In genomic region chr1:24089027-24089742, GRCh38 we compare ENCODE assay signal across 27 cellular contexts. TPM values are rescaled to one million over a fixed set of nuclear protein-coding genes. Genes with fewer than 3 reads are reported as not detected.
DNase-seq lines count a peak whose midpoint lies in the region; ATAC-seq, FAIRE-seq and TF ChIP-seq lines count a peak whose summit lies in the region.
"Had no signal": no experiment of that assay in that cellular context is flagged by ENCODE, and none has a peak within 500 bp of the region (broad histone marks: within the 10 kb centered on the region; RNA-seq: fewer than 3 reads in every experiment).

No MANE protein-coding gene starts in this region.

- H3K9ac ChIP-seq in IMR-90 (ENCODE audit: low read depth, low read length) (no peak overlapping the region), neuronal stem cell (ENCODE audit: low read depth, low read length, poor library complexity) (peak overlapping the region; percentile 12)

- BruUV-seq in IMR-90 (replicated peaks; lab: Mats Ljungman, UMichigan) = no TSS peak

- in situ Hi-C loops in IMR-90 (cut with MboI; ENCODE audit: low sequenced_read_pairs) = no loop called here

- FAIRE-seq in bronchial epithelial cell (lab: Jason Lieb, UNC) = peak; percentile 81
- FAIRE-seq: A204.1, GM19239, H54 had no signal

- ATAC-seq in left cardiac atrium = no peak
- ATAC-seq in Right ventricle myocardium superior (ENCODE audit: poor library complexity) = no peak
- ATAC-seq in IMR-90 (ENCODE audit: low read depth) = no peak

- H3K4me3 ChIP-seq in IMR-90 (ENCODE audit: insufficient read depth, low read depth, low read length) = no peak overlapping the region
- no peak overlapping the region for H3K4me3 ChIP-seq in bronchial epithelial cell (ENCODE audit: low read depth, low read length)
- no peak overlapping the region for H3K4me3 ChIP-seq in neuronal stem cell (ENCODE audit: low read length in 2 of 2)
- H3K4me3 ChIP-seq: SK-N-MC had no signal

- H3K4me1 Mint-ChIP-seq in progenitor cell of endocrine pancreas (ENCODE audit: low read depth) = no peaks in the 10 kb centered on the region
- H3K4me1 Mint-ChIP-seq: CD4-positive, alpha-beta memory T cell had no signal

- no peak overlapping the region for H3K23ac ChIP-seq in IMR-90 (ENCODE audit: low read depth, low read length)
- H3K23ac ChIP-seq in neuronal stem cell (ENCODE audit: low read depth, low read length, poor library complexity) = no peak overlapping the region

- H4K8ac ChIP-seq in IMR-90 (ENCODE audit: low read depth in 2 of 2, low read length in 2 of 2) (no peak overlapping the region), neuronal stem cell (ENCODE audit: low read depth, low read length) (no peak overlapping the region)

- H3K9me3 Mint-ChIP-seq in progenitor cell of endocrine pancreas (ENCODE audit: low read depth) = no peaks in the 10 kb centered on the region

- H3K27ac ChIP-seq in IMR-90 (ENCODE audit: insufficient read depth, low read length) (no peak overlapping the region), neuronal stem cell (replicated peaks; ENCODE audit: low read length) (no peak overlapping the region)
- H3K27ac ChIP-seq: HL-60, SK-N-MC had no signal

- no peak overlapping the region for H3K56ac ChIP-seq in IMR-90 (ENCODE audit: extremely low read depth, insufficient read depth, low read length)

- H3K27me3 ChIP-seq in IMR-90 (ENCODE audit: control insufficient read depth, insufficient read depth, low read length) (peaks cover 62% of the 10 kb centered on the region), bronchial epithelial cell (ENCODE audit: control insufficient read depth, insufficient read depth, low read length) (peaks cover 1% of the 10 kb centered on the region), neuronal stem cell (ENCODE audit: control insufficient read depth in 3 of 3, insufficient read depth in 3 of 3, low read depth in 1 of 3, low read length in 3 of 3) (peaks cover 0 to 14% (median 0%) of the 10 kb centered on the region in 3 experiments)

- H4K91ac ChIP-seq in IMR-90 (ENCODE audit: insufficient read depth, low read depth, low read length) (no peak overlapping the region), neuronal stem cell (ENCODE audit: low read depth, low read length, poor library complexity) (peak overlapping the region; percentile 28)

- H3K4me1 ChIP-seq in IMR-90 (ENCODE audit: control insufficient read depth, insufficient read depth, low read length) (no peaks in the 10 kb centered on the region), neuronal stem cell (ENCODE audit: control insufficient read depth in 2 of 2, insufficient read depth in 1 of 2, low read depth in 1 of 2, low read length in 2 of 2) (peaks cover 0 to 4% of the 10 kb centered on the region in 2 donors)

- intact Hi-C loops in left cardiac atrium (cut with DNase I) = no loop called here
- intact Hi-C loops in Right ventricle myocardium superior (cut with DNase I) = no loop called here
- intact Hi-C loops in IMR-90 (cut with micrococcal nuclease) = loop anchor here (10.0 kb wide), 1 partner anchor 46 kb away; no protein-coding TSS in a partner anchor

- H3K18ac ChIP-seq in IMR-90 (ENCODE audit: low read depth, low read length) (no peak overlapping the region), neuronal stem cell (ENCODE audit: low read length) (peak overlapping the region; percentile 64)

- peak overlapping the region; percentile 39 for H2AFZ ChIP-seq in IMR-90 (replicated peaks; ENCODE audit: low read length, poor library complexity)
- no peak overlapping the region for H2AFZ ChIP-seq in neuronal stem cell (ENCODE audit: low read length)

- H3K27me3 Mint-ChIP-seq in progenitor cell of endocrine pancreas = peaks cover 4% of the 10 kb centered on the region

- TF ChIP-seq CTCF in IMR-90 (conservative IDR thresholded peaks at IDR 0.05; ENCODE audit: low read depth, low read length) (no peak), bronchial epithelial cell (IDR thresholded peaks at IDR 0.05; ENCODE audit: insufficient read depth, low read length, severe bottlenecking) (no peak), progenitor cell of endocrine pancreas (IDR thresholded peaks at IDR 0.05; ENCODE audit: unreplicated experiment) (no peak)

- H3K4ac ChIP-seq in IMR-90 (ENCODE audit: low read depth, low read length) (no peak overlapping the region), neuronal stem cell (ENCODE audit: low read length) (no peak overlapping the region)

- H3K4me2 ChIP-seq in IMR-90 (ENCODE audit: low read depth, low read length) = no peak overlapping the region
- no peak overlapping the region for H3K4me2 ChIP-seq in neuronal stem cell (ENCODE audit: insufficient read depth, low read length, poor library complexity, severe bottlenecking)

- H2BK5ac ChIP-seq in IMR-90 (ENCODE audit: low read depth, low read length, poor library complexity, severe bottlenecking) = no peak overlapping the region
- no peak overlapping the region for H2BK5ac ChIP-seq in neuronal stem cell (ENCODE audit: low read length)

- H2AK5ac ChIP-seq in IMR-90 (ENCODE audit: low read depth, low read length) = no peak overlapping the region
- peak overlapping the region; percentile 88 for H2AK5ac ChIP-seq in neuronal stem cell (ENCODE audit: low read depth, low read length)

- H2AK9ac ChIP-seq in IMR-90 (replicated peaks; ENCODE audit: low read depth, low read length, poor library complexity) = no peak overlapping the region

- H3K36me3 Mint-ChIP-seq in progenitor cell of endocrine pancreas (ENCODE audit: insufficient read depth) = no peaks in the 10 kb centered on the region
- H3K36me3 Mint-ChIP-seq: CD4-positive, alpha-beta memory T cell had no signal

- dilution Hi-C loops in IMR-90 (cut with HindIII; ENCODE audit: low sequenced_read_pairs, unreplicated experiment) = no loop called here

- H4K20me1 ChIP-seq in IMR-90 (ENCODE audit: insufficient read depth, low read length) = no peaks in the 10 kb centered on the region; the same call in 1 of the 2 replicates

- no peak overlapping the region for H2BK20ac ChIP-seq in IMR-90 (ENCODE audit: low read depth, low read length)

- H4K5ac ChIP-seq in IMR-90 (ENCODE audit: low read depth, low read length) = no peak overlapping the region

- peak; percentile 14 for DNase-seq in left cardiac atrium
- no peak for DNase-seq in Right ventricle myocardium superior
- DNase-seq in IMR-90 = no peak
- DNase-seq in bronchial epithelial cell (ENCODE audit: low read depth) = no peak
- DNase-seq in neuronal stem cell (ENCODE audit: low spot score) = no peak
- no peak for DNase-seq in 8988T
- no peak for DNase-seq in progenitor cell of endocrine pancreas (ENCODE audit: low spot score, unreplicated experiment)
- no peak for DNase-seq in erythroblast (lab: John Stamatoyannopoulos, UW)
- DNase-seq: C1 segment of cervical spinal cord; CD4-positive, alpha-beta memory T cell; COR-L47; EL; GF-D8; NCI-H1105 treated with DMSO at 0.1 percent for 48 hours; NCI-H2227 treated with DMSO at 0.1 percent for 48 hours; NCI-H526 treated with DMSO at 0.1 percent for 48 hours; RPMI8226; SHP77 treated with DMSO at 0.1 percent for 48 hours; SW 1271 had no signal

- no peak overlapping the region for H2BK120ac ChIP-seq in IMR-90 (ENCODE audit: low read depth, low read length)
- H2BK120ac ChIP-seq in neuronal stem cell (ENCODE audit: low read depth, low read length) = no peak overlapping the region

- H2BK15ac ChIP-seq in IMR-90 (ENCODE audit: low read depth, low read length) = no peak overlapping the region
- H2BK15ac ChIP-seq in neuronal stem cell (ENCODE audit: low read length) = peak overlapping the region; percentile 23

- H3K9me3 ChIP-seq in IMR-90 (ENCODE audit: control insufficient read depth, insufficient read depth, low read length) (no peaks in the 10 kb centered on the region), neuronal stem cell (replicated peaks in 1 of 2; ENCODE audit: control insufficient read depth in 2 of 2, insufficient read depth in 1 of 2, low read depth in 1 of 2, low read length in 2 of 2) (no peaks in the 10 kb centered on the region)

- H3K4me3 Mint-ChIP-seq in progenitor cell of endocrine pancreas (ENCODE audit: low read depth) = no peak overlapping the region
- H3K4me3 Mint-ChIP-seq: CD4-positive, alpha-beta memory T cell had no signal

- TF ChIP-seq POLR2A in IMR-90 (IDR thresholded peaks at IDR 0.05; ENCODE audit: low read depth, low read length) (no peak), erythroblast (IDR thresholded peaks at IDR 0.05; ENCODE audit: low read length) (no peak)

- POLR2A ChIA-PET in IMR-90 (lab: Charles Lee; ENCODE audit: unreplicated experiment) = no interaction called here

- no peak overlapping the region for H3K27ac Mint-ChIP-seq in progenitor cell of endocrine pancreas
- H3K27ac Mint-ChIP-seq: CD4-positive, alpha-beta memory T cell had no signal

- H3K9me1 ChIP-seq in IMR-90 (ENCODE audit: insufficient read depth, low read length) = peaks cover 3% of the 10 kb centered on the region; the same call in 1 of the 2 replicates

- H3K14ac ChIP-seq in IMR-90 (replicated peaks; ENCODE audit: low read depth, low read length) (no peak overlapping the region), neuronal stem cell (ENCODE audit: low read length) (no peak overlapping the region)

- H2BK12ac ChIP-seq in neuronal stem cell (ENCODE audit: low read length) = no peak overlapping the region

- 55% methylated on average over 2 of the region's 14 CpGs; no CpG with 5 or more reads in 1 of the 2 experiments for WGBS in IMR-90 (ENCODE audit: extremely low coverage in 2 of 2, insufficient read length in 1 of 2), 2 experiments
- no CpG with 5 or more reads among the region's 14 CpGs for WGBS in neuronal stem cell (ENCODE audit: extremely low coverage in 2 of 2, insufficient read length in 2 of 2, insufficient replicate concordance in 1 of 2), 2 donors

- H3K36me3 ChIP-seq in IMR-90 (ENCODE audit: control insufficient read depth, insufficient read depth, low read length) (no peaks in the 10 kb centered on the region), bronchial epithelial cell (ENCODE audit: control insufficient read depth, insufficient read depth, low read length) (no peaks in the 10 kb centered on the region), neuronal stem cell (replicated peaks in 1 of 2; ENCODE audit: control insufficient read depth in 2 of 2, insufficient read depth in 2 of 2, low read length in 2 of 2) (no peaks in the 10 kb centered on the region)

- H3K79me1 ChIP-seq in IMR-90 (ENCODE audit: low read depth in 1 of 2, low read length in 2 of 2) (no peaks in the 10 kb centered on the region), neuronal stem cell (ENCODE audit: low read depth, low read length) (no peaks in the 10 kb centered on the region)

- CTCF ChIA-PET in IMR-90 (lab: Yijun Ruan, JAX) = no interaction called here

- no peak for TF ChIP-seq RAD21 in IMR-90 (IDR thresholded peaks at IDR 0.05; ENCODE audit: low read length)

RNA-seq across cellular contexts. Expression of gene MYOM3, which starts 22.8 kb away (rescaled TPM):
- total RNA-seq in left cardiac atrium = 100 to 1,000 TPM; 160 to 224 TPM
- 396 TPM for total RNA-seq in Right ventricle myocardium superior
- total RNA-seq in IMR-90 (2012; rRNA removed) = not detected in 2 replicates
- polyA plus RNA-seq in IMR-90 (2012; rRNA removed) = 0.03 TPM in 1 of 2 replicates, not detected in the other
- polyA plus RNA-seq in IMR-90 (2012; cell fraction: cytosol; rRNA removed) = 0.01 TPM in 2 replicates
- 0.01 TPM in 2 replicates for polyA plus RNA-seq in IMR-90 (2012; cell fraction: nucleus; rRNA removed; ENCODE audit: low replicate concordance)
- under 0.01 and 0.13 TPM in 2 replicates for total RNA-seq in bronchial epithelial cell
- 0.18 TPM for polyA plus RNA-seq in neuronal stem cell (2013, experiment 1 of 2)
- polyA plus RNA-seq in neuronal stem cell (2013, experiment 2 of 2) = 0.10 TPM
- 0.62 and 0.84 TPM in 2 replicates for total RNA-seq in progenitor cell of endocrine pancreas
- total RNA-seq: CD4-positive, alpha-beta memory T cell; LHCN-M2 had no signal
- polyA plus RNA-seq: AG04450; CD4-positive, alpha-beta memory T cell had no signal

RNA-seq across cellular contexts. Expression of gene IL22RA1, which starts 53.8 kb away (rescaled TPM):
- total RNA-seq in left cardiac atrium (under 1 TPM; 0.09 to 0.26 TPM), Right ventricle myocardium superior (0.16 TPM), IMR-90 (2012; rRNA removed) (not detected in 2 replicates), bronchial epithelial cell (0.26 and 1.5 TPM in 2 replicates), progenitor cell of endocrine pancreas (0.13 and 0.26 TPM in 2 replicates)
- not detected in 2 replicates for polyA plus RNA-seq in IMR-90 (2012; rRNA removed)
- polyA plus RNA-seq in IMR-90 (2012; cell fraction: cytosol; rRNA removed) = 0.02 TPM in 1 of 2 replicates, not detected in the other
- polyA plus RNA-seq in IMR-90 (2012; cell fraction: nucleus; rRNA removed; ENCODE audit: low replicate concordance) = not detected in 2 replicates
- 0.03 TPM for polyA plus RNA-seq in neuronal stem cell (2013, experiment 1 of 2)
- 0.03 TPM for polyA plus RNA-seq in neuronal stem cell (2013, experiment 2 of 2)
- total RNA-seq: CD4-positive, alpha-beta memory T cell; LHCN-M2; MCF 10A had no signal
- polyA plus RNA-seq: AG04450; CD4-positive, alpha-beta memory T cell had no signal

Comparison
In these comparisons a context has a peak if more than half of its experiments do, and no peak if none do; other contexts are left out.
1. RNA of gene MYOM3, which starts 22.8 kb away (total RNA-seq): 396 TPM in Right ventricle myocardium superior (single experiment) and 160 to 224 TPM in left cardiac atrium; 0.62 to 0.84 TPM in progenitor cell of endocrine pancreas, not detected in IMR-90 and under 0.01 to 0.13 TPM in bronchial epithelial cell; every median in the first group is over 10 times any median in the second.